8 cellular contexts compared by ENCODE assay signal in the genomic region with DNA sequence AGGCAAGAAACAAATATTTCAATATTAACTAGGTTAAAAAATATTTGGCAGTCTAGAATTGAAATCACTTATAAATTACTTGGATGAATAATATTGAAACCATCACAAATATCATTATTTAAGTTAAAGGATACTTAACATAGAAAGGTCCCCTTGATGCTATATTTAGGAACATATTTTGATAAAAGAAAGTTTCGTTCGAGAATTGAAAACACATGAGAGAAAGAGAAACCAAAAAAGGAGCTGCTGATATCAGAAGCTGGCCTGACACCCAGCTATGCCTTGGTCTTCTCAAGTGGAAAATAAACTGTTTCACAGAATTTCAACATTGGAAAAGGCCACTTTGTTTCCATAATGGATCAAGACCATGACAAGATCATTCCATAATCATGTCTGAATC.
DNase-seq lines count a peak whose midpoint lies in the region; ATAC-seq, FAIRE-seq and TF ChIP-seq lines count a peak whose summit lies in the region.

No MANE protein-coding gene starts in this region.

- H3K9me3 Mint-ChIP-seq in activated naive CD8-positive, alpha-beta T cell (ENCODE audit: low read depth): no peaks in the 10 kb centered on the region

- no peaks in the 10 kb centered on the region for H3K36me3 Mint-ChIP-seq in activated naive CD8-positive, alpha-beta T cell

- FAIRE-seq in H54 (lab: Jason Lieb, UNC) (no peak), pancreas (lab: Jason Lieb, UNC) (no peak)

- no peaks in the 10 kb centered on the region for H3K4me1 ChIP-seq in pancreas

- peak overlapping the region; percentile 28 for H3K4me3 Mint-ChIP-seq in activated naive CD8-positive, alpha-beta T cell

- peaks cover 0 to 6% (median 0%) of the 10 kb centered on the region in 4 donors for H3K27me3 ChIP-seq in pancreas

- TF ChIP-seq POLR2A in H54 (IDR thresholded peaks at IDR 0.05; ENCODE audit: low read depth, low read length): no peak

- ATAC-seq in GM18861 (IDR thresholded peaks at IDR 0.05; ENCODE audit: unreplicated experiment): peak; percentile 53
- ATAC-seq in GM21529 (IDR thresholded peaks at IDR 0.05; ENCODE audit: unreplicated experiment): peak; percentile 72
- ATAC-seq in HG03378 (IDR thresholded peaks at IDR 0.05; ENCODE audit: unreplicated experiment): peak; percentile 53
- no peak for ATAC-seq in pancreas

- no peaks in the 10 kb centered on the region for H3K27me3 Mint-ChIP-seq in activated naive CD8-positive, alpha-beta T cell

- no peaks in the 10 kb centered on the region for H3K36me3 ChIP-seq in pancreas

- DNase-seq in H54 (ENCODE audit: insufficient read length, low spot score) (no peak), pancreas (no peak), dermis blood vessel endothelial cell (no peak), NCI-H1092 (lab: John Stamatoyannopoulos, UW) (no peak)

- peaks cover 14% of the 10 kb centered on the region for H3K4me1 Mint-ChIP-seq in activated naive CD8-positive, alpha-beta T cell (ENCODE audit: low read depth)

- H3K4me3 ChIP-seq in pancreas: no peak overlapping the region

- intact Hi-C loops in pancreas (cut with DNase I): no loop called here

- H3K27ac ChIP-seq in pancreas: no peak overlapping the region

- H3K27ac Mint-ChIP-seq in activated naive CD8-positive, alpha-beta T cell: peak overlapping the region; percentile 70

- no peak for TF ChIP-seq CTCF in pancreas (IDR thresholded peaks at IDR 0.05)

- H3K9me3 ChIP-seq in pancreas: no peaks in the 10 kb centered on the region

- 56 to 74% methylated on average over 2 of the region's 2 CpGs for WGBS in pancreas, 2 donors

Comparison
In these comparisons a context has a peak if more than half of its experiments do, and no peak if none do; other contexts are left out.
1. ATAC-seq: peak in GM18861 (single experiment), GM21529 (single experiment) and HG03378 (single experiment); none in pancreas (0 of 4).